Comparison of ENCODE assay signal across 1 cellular context in genomic region chr5:109688647-109688998, GRCh38.
TF ChIP-seq lines count a peak whose summit lies in the region.

No MANE protein-coding gene starts in this region.

TF ChIP-seq in GM23338, 12 proteins besides CTCF, POLR2A, EP300 and RAD21:
- TF ChIP-seq, protein P1, sequence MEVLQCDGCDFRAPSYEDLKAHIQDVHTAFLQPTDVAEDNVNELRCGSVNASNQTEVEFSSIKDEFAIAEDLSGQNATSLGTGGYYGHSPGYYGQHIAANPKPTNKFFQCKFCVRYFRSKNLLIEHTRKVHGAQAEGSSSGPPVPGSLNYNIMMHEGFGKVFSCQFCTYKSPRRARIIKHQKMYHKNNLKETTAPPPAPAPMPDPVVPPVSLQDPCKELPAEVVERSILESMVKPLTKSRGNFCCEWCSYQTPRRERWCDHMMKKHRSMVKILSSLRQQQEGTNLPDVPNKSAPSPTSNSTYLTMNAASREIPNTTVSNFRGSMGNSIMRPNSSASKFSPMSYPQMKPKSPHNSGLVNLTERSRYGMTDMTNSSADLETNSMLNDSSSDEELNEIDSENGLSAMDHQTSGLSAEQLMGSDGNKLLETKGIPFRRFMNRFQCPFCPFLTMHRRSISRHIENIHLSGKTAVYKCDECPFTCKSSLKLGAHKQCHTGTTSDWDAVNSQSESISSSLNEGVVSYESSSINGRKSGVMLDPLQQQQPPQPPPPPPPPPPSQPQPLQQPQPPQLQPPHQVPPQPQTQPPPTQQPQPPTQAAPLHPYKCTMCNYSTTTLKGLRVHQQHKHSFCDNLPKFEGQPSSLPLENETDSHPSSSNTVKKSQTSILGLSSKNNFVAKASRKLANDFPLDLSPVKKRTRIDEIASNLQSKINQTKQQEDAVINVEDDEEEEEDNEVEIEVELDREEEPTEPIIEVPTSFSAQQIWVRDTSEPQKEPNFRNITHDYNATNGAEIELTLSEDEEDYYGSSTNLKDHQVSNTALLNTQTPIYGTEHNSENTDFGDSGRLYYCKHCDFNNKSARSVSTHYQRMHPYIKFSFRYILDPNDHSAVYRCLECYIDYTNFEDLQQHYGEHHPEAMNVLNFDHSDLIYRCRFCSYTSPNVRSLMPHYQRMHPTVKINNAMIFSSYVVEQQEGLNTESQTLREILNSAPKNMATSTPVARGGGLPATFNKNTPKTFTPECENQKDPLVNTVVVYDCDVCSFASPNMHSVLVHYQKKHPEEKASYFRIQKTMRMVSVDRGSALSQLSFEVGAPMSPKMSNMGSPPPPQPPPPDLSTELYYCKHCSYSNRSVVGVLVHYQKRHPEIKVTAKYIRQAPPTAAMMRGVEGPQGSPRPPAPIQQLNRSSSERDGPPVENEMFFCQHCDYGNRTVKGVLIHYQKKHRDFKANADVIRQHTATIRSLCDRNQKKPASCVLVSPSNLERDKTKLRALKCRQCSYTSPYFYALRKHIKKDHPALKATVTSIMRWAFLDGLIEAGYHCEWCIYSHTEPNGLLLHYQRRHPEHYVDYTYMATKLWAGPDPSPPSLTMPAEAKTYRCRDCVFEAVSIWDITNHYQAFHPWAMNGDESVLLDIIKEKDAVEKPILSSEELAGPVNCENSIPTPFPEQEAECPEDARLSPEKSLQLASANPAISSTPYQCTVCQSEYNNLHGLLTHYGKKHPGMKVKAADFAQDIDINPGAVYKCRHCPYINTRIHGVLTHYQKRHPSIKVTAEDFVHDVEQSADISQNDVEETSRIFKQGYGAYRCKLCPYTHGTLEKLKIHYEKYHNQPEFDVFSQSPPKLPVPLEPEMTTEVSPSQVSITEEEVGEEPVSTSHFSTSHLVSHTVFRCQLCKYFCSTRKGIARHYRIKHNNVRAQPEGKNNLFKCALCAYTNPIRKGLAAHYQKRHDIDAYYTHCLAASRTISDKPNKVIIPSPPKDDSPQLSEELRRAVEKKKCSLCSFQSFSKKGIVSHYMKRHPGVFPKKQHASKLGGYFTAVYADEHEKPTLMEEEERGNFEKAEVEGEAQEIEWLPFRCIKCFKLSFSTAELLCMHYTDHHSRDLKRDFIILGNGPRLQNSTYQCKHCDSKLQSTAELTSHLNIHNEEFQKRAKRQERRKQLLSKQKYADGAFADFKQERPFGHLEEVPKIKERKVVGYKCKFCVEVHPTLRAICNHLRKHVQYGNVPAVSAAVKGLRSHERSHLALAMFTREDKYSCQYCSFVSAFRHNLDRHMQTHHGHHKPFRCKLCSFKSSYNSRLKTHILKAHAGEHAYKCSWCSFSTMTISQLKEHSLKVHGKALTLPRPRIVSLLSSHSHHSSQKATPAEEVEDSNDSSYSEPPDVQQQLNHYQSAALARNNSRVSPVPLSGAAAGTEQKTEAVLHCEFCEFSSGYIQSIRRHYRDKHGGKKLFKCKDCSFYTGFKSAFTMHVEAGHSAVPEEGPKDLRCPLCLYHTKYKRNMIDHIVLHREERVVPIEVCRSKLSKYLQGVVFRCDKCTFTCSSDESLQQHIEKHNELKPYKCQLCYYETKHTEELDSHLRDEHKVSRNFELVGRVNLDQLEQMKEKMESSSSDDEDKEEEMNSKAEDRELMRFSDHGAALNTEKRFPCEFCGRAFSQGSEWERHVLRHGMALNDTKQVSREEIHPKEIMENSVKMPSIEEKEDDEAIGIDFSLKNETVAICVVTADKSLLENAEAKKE (CRISPR knock-in tag; IDR thresholded peaks at IDR 0.05), result no peak
- TF ChIP-seq EZH2 (IDR thresholded peaks at IDR 0.05; ENCODE audit: low read depth, unreplicated experiment), result no peak
- no peak for TF ChIP-seq NANOG (IDR thresholded peaks at IDR 0.05; ENCODE audit: borderline replicate concordance)
- TF ChIP-seq EZH2phosphoT487 (IDR thresholded peaks at IDR 0.05; ENCODE audit: unreplicated experiment), result no peak
- TF ChIP-seq ZNF331 (CRISPR knock-in tag; IDR thresholded peaks at IDR 0.05; ENCODE audit: low read depth), result no peak
- TF ChIP-seq, protein P2, sequence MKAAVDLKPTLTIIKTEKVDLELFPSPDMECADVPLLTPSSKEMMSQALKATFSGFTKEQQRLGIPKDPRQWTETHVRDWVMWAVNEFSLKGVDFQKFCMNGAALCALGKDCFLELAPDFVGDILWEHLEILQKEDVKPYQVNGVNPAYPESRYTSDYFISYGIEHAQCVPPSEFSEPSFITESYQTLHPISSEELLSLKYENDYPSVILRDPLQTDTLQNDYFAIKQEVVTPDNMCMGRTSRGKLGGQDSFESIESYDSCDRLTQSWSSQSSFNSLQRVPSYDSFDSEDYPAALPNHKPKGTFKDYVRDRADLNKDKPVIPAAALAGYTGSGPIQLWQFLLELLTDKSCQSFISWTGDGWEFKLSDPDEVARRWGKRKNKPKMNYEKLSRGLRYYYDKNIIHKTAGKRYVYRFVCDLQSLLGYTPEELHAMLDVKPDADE (IDR thresholded peaks at IDR 0.05), result no peak
- no peak for TF ChIP-seq ZNF114 (CRISPR knock-in tag; IDR thresholded peaks at IDR 0.05)
- TF ChIP-seq POLR2AphosphoS5 (IDR thresholded peaks at IDR 0.05; ENCODE audit: low read depth), result no peak
- TF ChIP-seq CREB1 (CRISPR knock-in tag; IDR thresholded peaks at IDR 0.05; ENCODE audit: low read depth), result no peak
- TF ChIP-seq, protein P3, sequence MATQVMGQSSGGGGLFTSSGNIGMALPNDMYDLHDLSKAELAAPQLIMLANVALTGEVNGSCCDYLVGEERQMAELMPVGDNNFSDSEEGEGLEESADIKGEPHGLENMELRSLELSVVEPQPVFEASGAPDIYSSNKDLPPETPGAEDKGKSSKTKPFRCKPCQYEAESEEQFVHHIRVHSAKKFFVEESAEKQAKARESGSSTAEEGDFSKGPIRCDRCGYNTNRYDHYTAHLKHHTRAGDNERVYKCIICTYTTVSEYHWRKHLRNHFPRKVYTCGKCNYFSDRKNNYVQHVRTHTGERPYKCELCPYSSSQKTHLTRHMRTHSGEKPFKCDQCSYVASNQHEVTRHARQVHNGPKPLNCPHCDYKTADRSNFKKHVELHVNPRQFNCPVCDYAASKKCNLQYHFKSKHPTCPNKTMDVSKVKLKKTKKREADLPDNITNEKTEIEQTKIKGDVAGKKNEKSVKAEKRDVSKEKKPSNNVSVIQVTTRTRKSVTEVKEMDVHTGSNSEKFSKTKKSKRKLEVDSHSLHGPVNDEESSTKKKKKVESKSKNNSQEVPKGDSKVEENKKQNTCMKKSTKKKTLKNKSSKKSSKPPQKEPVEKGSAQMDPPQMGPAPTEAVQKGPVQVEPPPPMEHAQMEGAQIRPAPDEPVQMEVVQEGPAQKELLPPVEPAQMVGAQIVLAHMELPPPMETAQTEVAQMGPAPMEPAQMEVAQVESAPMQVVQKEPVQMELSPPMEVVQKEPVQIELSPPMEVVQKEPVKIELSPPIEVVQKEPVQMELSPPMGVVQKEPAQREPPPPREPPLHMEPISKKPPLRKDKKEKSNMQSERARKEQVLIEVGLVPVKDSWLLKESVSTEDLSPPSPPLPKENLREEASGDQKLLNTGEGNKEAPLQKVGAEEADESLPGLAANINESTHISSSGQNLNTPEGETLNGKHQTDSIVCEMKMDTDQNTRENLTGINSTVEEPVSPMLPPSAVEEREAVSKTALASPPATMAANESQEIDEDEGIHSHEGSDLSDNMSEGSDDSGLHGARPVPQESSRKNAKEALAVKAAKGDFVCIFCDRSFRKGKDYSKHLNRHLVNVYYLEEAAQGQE (IDR thresholded peaks at IDR 0.05; ENCODE audit: unreplicated experiment), result no peak
